ENCODE assay signal across 1 cellular context in the genomic region with DNA sequence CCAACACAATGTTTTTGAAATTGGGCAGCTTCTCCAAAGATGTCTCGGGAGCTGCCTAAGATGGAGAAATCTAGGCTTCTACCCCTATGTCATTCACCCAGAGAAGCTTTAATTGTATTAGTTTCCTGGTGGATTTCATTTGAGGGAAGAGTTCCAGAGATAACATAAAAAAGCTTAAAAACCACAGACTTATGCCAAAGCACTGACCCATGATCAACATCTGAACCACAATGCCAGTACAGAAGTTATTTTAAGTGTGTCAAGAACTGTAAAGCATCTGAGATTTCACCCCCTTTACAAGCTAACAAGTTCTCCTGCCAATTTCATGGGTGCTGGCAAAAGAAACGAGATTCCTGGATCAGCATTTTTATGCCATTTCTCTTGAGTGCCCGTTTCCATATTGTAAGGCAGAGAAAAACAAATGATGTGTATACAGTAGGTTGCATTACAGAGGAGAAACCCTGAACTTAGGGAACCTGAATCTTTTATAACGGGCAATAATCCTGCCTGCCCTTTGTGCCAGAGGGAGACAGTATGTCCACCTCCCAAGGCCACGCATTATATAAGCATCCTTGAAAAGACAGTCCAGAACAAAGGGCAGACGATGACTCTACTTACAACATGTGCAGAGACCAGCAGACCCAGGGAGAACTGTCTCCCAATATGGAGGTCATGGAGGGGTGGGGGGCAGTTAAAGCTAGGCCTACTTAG.
TF ChIP-seq lines count a peak whose summit lies in the region.

No MANE protein-coding gene starts in this region.

TF ChIP-seq in HepG2, 621 proteins besides CTCF, POLR2A, EP300 and RAD21 (continued from another document):
- peak; percentile 41; the same call in 1 of the 2 replicates for TF ChIP-seq HOMEZ (CRISPR knock-in tag; IDR thresholded peaks at IDR 0.05; ENCODE audit: low read depth)
